ENCODE assay signal across 8 cellular contexts in the genomic region with DNA sequence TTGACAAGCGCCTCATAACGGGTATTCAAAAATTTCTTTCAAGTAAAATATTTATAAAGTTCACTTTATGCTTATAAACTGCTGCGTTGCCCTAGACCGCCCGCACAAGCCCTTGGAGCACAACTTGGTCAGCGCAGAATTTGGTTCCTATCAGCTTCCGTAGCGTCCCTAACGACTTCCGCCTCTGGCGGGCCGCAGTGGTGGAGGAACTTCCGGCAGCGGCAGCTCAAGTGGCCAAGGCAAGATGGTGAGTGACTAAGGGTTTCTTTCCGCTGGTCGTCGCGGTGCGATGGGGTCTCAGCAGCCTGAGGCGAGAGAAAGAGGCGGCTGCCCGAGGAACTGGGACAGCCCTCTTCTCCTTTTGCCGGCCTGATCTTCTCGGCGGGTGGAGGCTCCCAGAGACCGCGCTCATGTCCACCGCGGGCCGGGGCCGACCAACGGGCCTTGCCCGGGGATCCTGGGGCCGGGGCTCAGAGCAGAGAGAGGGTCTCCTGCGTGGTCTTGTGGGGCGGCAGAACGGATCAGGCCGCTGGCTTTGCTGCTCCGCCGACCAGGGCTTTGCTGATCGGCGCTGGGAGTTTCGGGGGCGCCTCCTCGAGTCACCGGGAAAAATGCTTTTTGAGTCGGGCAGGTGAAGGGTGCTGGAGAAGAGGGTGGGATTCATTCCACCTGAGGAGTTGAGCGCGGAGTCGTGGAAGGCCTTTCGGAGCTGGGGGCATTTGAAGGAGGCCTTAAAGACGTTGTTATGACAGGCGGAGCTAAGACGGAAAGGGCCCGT. TPM values are rescaled to one million over a fixed set of nuclear protein-coding genes. Genes with fewer than 3 reads are reported as not detected.
A peak's percentile ranks its signal among the peaks of the same experiment; 100 is the strongest.
DNase-seq lines count a peak whose midpoint lies in the region; ATAC-seq and TF ChIP-seq lines count a peak whose summit lies in the region.

A gene (plus strand): TSS at position 200 of the 778 bp plus-strand sequence. CDS start 45 bp downstream, at position 245.

- no peak for TF ChIP-seq POLR2A in prostate gland (IDR thresholded peaks at IDR 0.05)

- H3K4me3 ChIP-seq in prostate gland (peak within 1 kb of the TSS; percentile 90 to 96), urinary bladder (ENCODE audit: low read depth, low read length) (peak within 1 kb of the TSS; percentile 82)

- H3K36me3 ChIP-seq in prostate gland, result no peaks in the 10 kb centered on the region
- peaks cover 3% of the 10 kb centered on the region for H3K36me3 ChIP-seq in urinary bladder (ENCODE audit: insufficient read depth)

- H3K4me1 ChIP-seq in prostate gland (replicated peaks), result no peaks in the 10 kb centered on the region
- no peaks in the 10 kb centered on the region for H3K4me1 ChIP-seq in urinary bladder (ENCODE audit: insufficient read depth)

- H3K27me3 ChIP-seq in prostate gland (replicated peaks; ENCODE audit: insufficient read depth), result no peaks in the 10 kb centered on the region

- in situ Hi-C loops in GM13976 (cut with MboI; ENCODE audit: low sequenced_read_pairs, unreplicated experiment), result no loop called here

- ATAC-seq in HG02870 (IDR thresholded peaks at IDR 0.05; ENCODE audit: unreplicated experiment) (peak; percentile 89), left ventricle myocardium superior (peak; percentile 99)

- WGBS in prostate gland, result 0% methylated on average over 39 of the region's 55 CpGs
- under 1% methylated on average over 55 of the region's 55 CpGs for WGBS in urinary bladder

- intact Hi-C loops in T-helper 1 cell treated with Interleukin-12 subunit alpha and Interleukin-12 subunit beta and Interleukin-4 antibody, amounts not matched to agents 30 ng/mL and 1 ng/mL, for 36 hours (cut with micrococcal nuclease), result loop anchor here (1.0 to 5.0 kb wide), 11 partner anchors 22 to 1694 kb away; a partner anchor contains a TSS
- intact Hi-C loops in left ventricle myocardium superior (cut with micrococcal nuclease) (no loop called here), prostate gland (cut with DNase I) (loop anchor here (5.0 kb wide), 2 partner anchors 76 to 126 kb away; a partner anchor contains a TSS)

- peak; percentile 90 for DNase-seq in GM13976 (ENCODE audit: low spot score)
- DNase-seq in NCI-H146 treated with DMSO at 0.1 percent for 48 hours (lab: John Stamatoyannopoulos, UW; ENCODE audit: unreplicated experiment), result peak; percentile 83
- peak; percentile 95 for DNase-seq in amniotic epithelial cell (ENCODE audit: low read depth)
- DNase-seq in left ventricle myocardium superior, result peak; percentile 91
- DNase-seq in prostate gland (ENCODE audit: low spot score), result peak; percentile 85

- H3K9me3 ChIP-seq in prostate gland, result no peaks in the 10 kb centered on the region

- peak within 1 kb of the TSS; percentile 72 to 74 for H3K27ac ChIP-seq in prostate gland
- no peak within 1 kb of the TSS for H3K27ac ChIP-seq in urinary bladder (ENCODE audit: low read depth)

- TF ChIP-seq CTCF in GM13976 (IDR thresholded peaks at IDR 0.05; ENCODE audit: borderline replicate concordance, control extremely low read depth, extremely low read depth, insufficient read depth, missing control alignments), result no peak
- peak in 1 of 4 experiments; percentile 38 for TF ChIP-seq CTCF in prostate gland (IDR thresholded peaks at IDR 0.05)

RNA-seq across cellular contexts. Expression of the gene that starts here (rescaled TPM):
- total RNA-seq in T-helper 1 cell treated with Interleukin-12 subunit alpha and Interleukin-12 subunit beta and Interleukin-4 antibody, amounts not matched to agents 30 ng/mL and 1 ng/mL, for 36 hours, result 110 and 120 TPM in 2 replicates
- 122 TPM for total RNA-seq in left ventricle myocardium superior
- total RNA-seq in prostate gland, result 10 to 100 TPM; 77.4 to 94.3 TPM
- total RNA-seq in urinary bladder, result 81.8 TPM
- polyA plus RNA-seq in urinary bladder, result 162 TPM
